ENCODE assay signal across 21 cellular contexts in the genomic region with DNA sequence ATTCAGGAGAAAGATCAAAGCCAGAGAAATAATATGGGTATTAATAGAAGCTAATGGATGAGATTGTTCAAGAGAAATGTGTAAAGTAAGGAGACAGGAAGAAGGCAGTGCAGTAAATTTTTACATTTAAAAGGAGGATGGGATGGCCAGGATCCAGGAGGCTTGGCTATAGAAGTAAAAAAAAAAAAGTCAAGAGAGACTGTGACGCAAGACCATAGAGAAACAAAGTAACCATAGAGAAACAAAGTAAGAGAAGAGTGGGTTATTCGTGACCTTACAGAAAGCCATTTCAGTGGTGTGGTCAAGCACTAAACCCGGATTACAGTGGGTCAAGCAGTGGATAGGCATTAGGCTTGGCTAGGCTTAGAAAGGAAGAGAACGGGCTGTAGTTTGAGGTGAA. TPM values are rescaled to one million over a fixed set of nuclear protein-coding genes. Genes with fewer than 3 reads are reported as not detected.
DNase-seq lines count a peak whose midpoint lies in the region; ATAC-seq, FAIRE-seq and TF ChIP-seq lines count a peak whose summit lies in the region.
"Had no signal": no experiment of that assay in that cellular context is flagged by ENCODE, and none has a peak within 500 bp of the region (broad histone marks: within the 10 kb centered on the region; RNA-seq: fewer than 3 reads in every experiment).

No MANE protein-coding gene starts in this region.

- H3K23me2 ChIP-seq in H1 (ENCODE audit: low read depth, low read length), result no peaks in the 10 kb centered on the region

- no peaks in the 10 kb centered on the region for H3K27me3 ChIP-seq in Caco-2 (replicated peaks; ENCODE audit: control insufficient read depth, insufficient read depth, low read length)
- H3K27me3 ChIP-seq in H1 (replicated peaks in 1 of 4; ENCODE audit: control insufficient read depth in 3 of 4, extremely low read depth in 1 of 4, insufficient read depth in 3 of 4, low read length in 3 of 4), result no peaks in the 10 kb centered on the region
- H3K27me3 ChIP-seq: BLaER1 treated with 17β-estradiol and CSF1 and Interleukin-3, amounts not matched to agents 10 nM and 100 nM; SJSA1 had no signal

- DNase-seq in Caco-2 (no peak), SK-MEL-5 (ENCODE audit: low read depth, low spot score) (peak; percentile 20), H1 (ENCODE audit: low read depth in 1 of 2, low spot score in 2 of 2) (no peak), foreskin melanocyte (peak; percentile 20), kidney tubule cell (ENCODE audit: low spot score) (no peak), NCI-H1436 (lab: John Stamatoyannopoulos, UW) (no peak), RWPE1 (ENCODE audit: low spot score) (no peak)
- DNase-seq: 8988T; CD8-positive, alpha-beta memory T cell; DND-41; GDM1; H7; NCI-H1436 treated with DMSO at 0.1 percent for 48 hours; NCI-H2081; NCI-H510A; NCI-H774; PC-3 had no signal

- no peak overlapping the region for H3K4me3 Mint-ChIP-seq in Caco-2 (ENCODE audit: unreplicated experiment)
- H3K4me3 Mint-ChIP-seq: CD8-positive, alpha-beta memory T cell had no signal

- H3K4me1 ChIP-seq in Caco-2, result no peaks in the 10 kb centered on the region
- H3K4me1 ChIP-seq in H1 (replicated peaks in 1 of 4; ENCODE audit: control insufficient read depth in 3 of 4, insufficient read depth in 4 of 4, low read length in 3 of 4), result no peaks in the 10 kb centered on the region
- H3K4me1 ChIP-seq: BLaER1 treated with 17β-estradiol and CSF1 and Interleukin-3, amounts not matched to agents 10 nM and 100 nM; SJSA1 had no signal

- POLR2A ChIA-PET in Caco-2 (lab: Charles Lee) (no interaction called here), H1 (lab: Charles Lee; ENCODE audit: partially characterized antibody) (no interaction called here), RWPE1 (lab: Yijun Ruan, JAX; ENCODE audit: low non-redundant PET) (no interaction called here)

- TF ChIP-seq EP300 in H1 (IDR thresholded peaks at IDR 0.05; ENCODE audit: borderline replicate concordance in 1 of 2, low read depth in 2 of 2, low read length in 2 of 2), result no peak

- H2BK5ac ChIP-seq in H1 (ENCODE audit: low read depth, low read length), result no peak overlapping the region

- H3K9me3 Mint-ChIP-seq in Caco-2 (ENCODE audit: unreplicated experiment), result peaks cover 14% of the 10 kb centered on the region

- no peak overlapping the region for H3K4ac ChIP-seq in H1 (replicated peaks; ENCODE audit: insufficient read length, low read depth, low read length)

- H3K27me3 Mint-ChIP-seq in Caco-2 (ENCODE audit: insufficient read depth, unreplicated experiment), result no peaks in the 10 kb centered on the region

- TF ChIP-seq RAD21 in H1 (IDR thresholded peaks at IDR 0.05 in 1 of 2, conservative IDR thresholded peaks at IDR 0.05 in 1 of 2; ENCODE audit: low read depth in 2 of 2, low read length in 2 of 2), result no peak

- intact Hi-C loops in Caco-2 (cut with micrococcal nuclease; ENCODE audit: unreplicated experiment), result loop anchor here (1.0 kb wide), 1 partner anchor 11 kb away; a partner anchor contains a TSS

- peaks cover 8% of the 10 kb centered on the region for H3K4me1 Mint-ChIP-seq in Caco-2 (ENCODE audit: low read depth, unreplicated experiment)
- H3K4me1 Mint-ChIP-seq: CD8-positive, alpha-beta memory T cell had no signal

- peaks cover 6% of the 10 kb centered on the region for H3K36me3 Mint-ChIP-seq in Caco-2 (ENCODE audit: insufficient read depth, unreplicated experiment)

- H2BK20ac ChIP-seq in H1 (ENCODE audit: low read length), result no peak overlapping the region

- no peak overlapping the region for H2AK5ac ChIP-seq in H1 (ENCODE audit: low read depth, low read length)

- no peak overlapping the region for H3K18ac ChIP-seq in H1 (ENCODE audit: extremely low read depth, low read length)

- H2BK15ac ChIP-seq in H1 (ENCODE audit: low read length), result no peak overlapping the region

- H3K27ac Mint-ChIP-seq in Caco-2 (ENCODE audit: unreplicated experiment), result peak overlapping the region; percentile 0
- H3K27ac Mint-ChIP-seq: CD8-positive, alpha-beta memory T cell had no signal

- CTCF ChIA-PET in Caco-2 (lab: Charles Lee) (no interaction called here), H1 (lab: Charles Lee; ENCODE audit: partially characterized antibody) (interaction anchor here (1.1 kb wide), 1 partner anchor 98 kb away, joined by 3 read pairs; no protein-coding TSS in a partner anchor), RWPE1 (lab: Yijun Ruan, JAX) (interaction anchor here (0.5 kb wide), 1 partner anchor 16 kb away, joined by 3 read pairs; no protein-coding TSS in a partner anchor)

- in situ Hi-C loops in SK-MEL-5 (cut with HindIII; ENCODE audit: low pct_unique_long_range_greater_than_20kb, low sequenced_read_pairs), result no loop called here

- H4K91ac ChIP-seq in H1 (replicated peaks; ENCODE audit: insufficient read length, low read length), result no peak overlapping the region

- no peak overlapping the region for H2AFZ ChIP-seq in H1 (ENCODE audit: low read length)

- no peak overlapping the region for H2BK12ac ChIP-seq in H1 (ENCODE audit: low read depth, low read length)

- no peak overlapping the region for H3K9ac ChIP-seq in H1 (replicated peaks in 1 of 4; ENCODE audit: extremely low read depth in 1 of 4, low read depth in 3 of 4, low read length in 3 of 4)
- H3K9ac ChIP-seq: BLaER1 treated with 17β-estradiol and CSF1 and Interleukin-3, amounts not matched to agents 10 nM and 100 nM had no signal

- H3K79me1 ChIP-seq in H1 (ENCODE audit: low read depth, low read length), result no peaks in the 10 kb centered on the region

- H3K23ac ChIP-seq in H1 (ENCODE audit: insufficient read length), result no peak overlapping the region

- no peaks in the 10 kb centered on the region for H3K36me3 ChIP-seq in Caco-2 (ENCODE audit: control insufficient read depth, insufficient read depth, low read length)
- peaks cover 0 to 5% (median 0%) of the 10 kb centered on the region in 4 experiments; a peak in 1 of 8 replicates for H3K36me3 ChIP-seq in H1 (ENCODE audit: control insufficient read depth in 2 of 4, insufficient read depth in 4 of 4, low read length in 3 of 4)

- H3K56ac ChIP-seq in H1 (replicated peaks; ENCODE audit: insufficient read length, low read depth, low read length), result no peak overlapping the region

- H3K4me3 ChIP-seq in Caco-2 (ENCODE audit: low read depth, low read length) (no peak overlapping the region), H1 (ENCODE audit: extremely low read depth in 1 of 4, insufficient read depth in 2 of 4, low read depth in 3 of 4, low read length in 4 of 4) (no peak overlapping the region)
- H3K4me3 ChIP-seq: BLaER1 treated with 17β-estradiol and CSF1 and Interleukin-3, amounts not matched to agents 10 nM and 100 nM; GM12878; SJSA1 had no signal

- no TSS peak for BruUV-seq in Caco-2 (replicated peaks; lab: Mats Ljungman, UMichigan)

- H4K5ac ChIP-seq in H1 (ENCODE audit: insufficient read length, low read depth, low read length), result no peak overlapping the region

- no peak overlapping the region for H4K8ac ChIP-seq in H1 (ENCODE audit: extremely low read depth, insufficient read depth, low read length)

- no peaks in the 10 kb centered on the region for H3K79me2 ChIP-seq in H1 (ENCODE audit: control insufficient read depth in 1 of 2, insufficient read depth in 2 of 2, low read length in 2 of 2)

- FAIRE-seq in H1 (lab: Jason Lieb, UNC), result no peak
- FAIRE-seq: GM12878 had no signal

- no peak overlapping the region for H2BK120ac ChIP-seq in H1 (replicated peaks; ENCODE audit: low read depth, low read length)

- H3K14ac ChIP-seq in H1 (ENCODE audit: insufficient read length), result no peak overlapping the region

- H3K27ac ChIP-seq in H1 (ENCODE audit: low read depth, low read length), result no peak overlapping the region
- no peak overlapping the region for H3K27ac ChIP-seq in RWPE1
- H3K27ac ChIP-seq: BLaER1 treated with 17β-estradiol and CSF1 and Interleukin-3, amounts not matched to agents 10 nM and 100 nM; SJSA1 had no signal

- TF ChIP-seq POLR2A in H1 (IDR thresholded peaks at IDR 0.05; ENCODE audit: control extremely low read depth in 1 of 2, low read depth in 2 of 2, low read length in 2 of 2), result no peak

- H3K9me3 ChIP-seq in Caco-2 (peaks cover 3% of the 10 kb centered on the region; the same call in 1 of the 2 replicates), H1 (ENCODE audit: insufficient read depth in 2 of 2, low read depth in 1 of 2, low read length in 1 of 2) (0 out of 4 replicates have a peak, but pooled peaks cover 0 to 2% of the 10 kb centered on the region in 2 experiments)
- H3K9me3 ChIP-seq: SJSA1 had no signal

- ATAC-seq in SK-N-SH treated with all-trans-retinoic acid at 6 μM for 48 hours, result no peak
- ATAC-seq: GM12878, PC-3 had no signal

- whole genome bisulfite sequencing in H1 (ENCODE audit: extremely low coverage in 1 of 2, insufficient coverage in 1 of 2, insufficient read length in 1 of 2, insufficient replicate concordance in 2 of 2, low coverage in 1 of 2, low lambda C conversion rate in 2 of 2, missing lambda C conversion rate in 1 of 2), 2 experiments, result 79% methylated on average over 4 of the region's 4 CpGs; no CpG with 5 or more reads in 1 of the 2 experiments

- no peaks in the 10 kb centered on the region for H4K20me1 ChIP-seq in H1 (replicated peaks in 1 of 2; ENCODE audit: control insufficient read depth in 1 of 2, insufficient read depth in 2 of 2, low read length in 2 of 2)
- H4K20me1 ChIP-seq: BLaER1 treated with 17β-estradiol and CSF1 and Interleukin-3, amounts not matched to agents 10 nM and 100 nM had no signal

- H3K4me2 ChIP-seq in H1 (ENCODE audit: insufficient read depth in 1 of 2, low read depth in 2 of 2, low read length in 2 of 2), result no peak overlapping the region; a peak in 1 of 4 replicates
- H3K4me2 ChIP-seq: BLaER1 treated with 17β-estradiol and CSF1 and Interleukin-3, amounts not matched to agents 10 nM and 100 nM had no signal

- TF ChIP-seq CTCF in Caco-2 (IDR thresholded peaks at IDR 0.05; ENCODE audit: insufficient read depth in 1 of 2, low read depth in 1 of 2, low read length in 1 of 2, severe bottlenecking in 1 of 2, unreplicated experiment in 1 of 2), result no peak
- no peak for TF ChIP-seq CTCF in H1 (IDR thresholded peaks at IDR 0.05; ENCODE audit: control extremely low read depth in 1 of 3, insufficient read depth in 1 of 3, low read depth in 1 of 3, low read length in 3 of 3)
- TF ChIP-seq CTCF in RWPE1 (conservative IDR thresholded peaks at IDR 0.05; ENCODE audit: low read depth), result no peak

RNA-seq across cellular contexts. Expression of a gene that starts 10.5 kb away (rescaled TPM):
- total RNA-seq in Caco-2 (2022), result 19.4 and 23.5 TPM in 2 replicates
- total RNA-seq in SK-MEL-5 (2014; rRNA removed; shearing (Covaris generic)), result 8.1 and 8.4 TPM in 2 replicates
- 3.3 and 4.6 TPM in 2 replicates for polyA plus RNA-seq in SK-MEL-5 (2015; cell fraction: cytosol; rRNA removed)
- polyA plus RNA-seq in SK-MEL-5 (2015; cell fraction: nucleus; rRNA removed), result 7.6 and 8.0 TPM in 2 replicates
- total RNA-seq in H1 (2021; fragmentation: NEBNext Ultra II Directional; extraction: Animal tissue kit (Norgen Biotek cat#: 25700)), result 30.1 and 36.2 TPM in 2 replicates
- polyA plus RNA-seq in H1 (2011; rRNA removed), result 2.5 and 4.6 TPM in 2 replicates
- 4.0 TPM for polyA plus RNA-seq in H1 (2011; cell fraction: cytosol; rRNA removed)
- 6.1 TPM for polyA plus RNA-seq in H1 (2011; cell fraction: nucleus; rRNA removed)
- polyA plus RNA-seq in H1 (2012, experiment 1 of 2), result 4.8 to 8.0 TPM (median 6.2 TPM) in 4 replicates
- 0.56 TPM for polyA plus RNA-seq in H1 (2012, experiment 2 of 2)
- polyA plus RNA-seq in H1 (2013, experiment 1 of 2), result 19.2 TPM
- polyA plus RNA-seq in H1 (2013, experiment 2 of 2), result 18.9 TPM
- polyA minus RNA-seq in H1 (2011; rRNA and poly(A)+ RNA removed), result 31.0 and 46.7 TPM in 2 replicates
- polyA minus RNA-seq in H1 (2011; cell fraction: cytosol; rRNA and poly(A)+ RNA removed), result 9.2 TPM
- 47.8 TPM for polyA minus RNA-seq in H1 (2011; cell fraction: nucleus; rRNA and poly(A)+ RNA removed)

Comparison
In these comparisons a context has a peak if more than half of its experiments do, and no peak if none do; other contexts are left out.
1. DNase-seq: peak in SK-MEL-5 (single experiment) and foreskin melanocyte (single experiment); none in Caco-2 (0 of 2), H1 (0 of 2), kidney tubule cell (single experiment), NCI-H1436 (single experiment) and RWPE1 (single experiment).